1 cellular context compared by ENCODE assay signal in the genomic region with DNA sequence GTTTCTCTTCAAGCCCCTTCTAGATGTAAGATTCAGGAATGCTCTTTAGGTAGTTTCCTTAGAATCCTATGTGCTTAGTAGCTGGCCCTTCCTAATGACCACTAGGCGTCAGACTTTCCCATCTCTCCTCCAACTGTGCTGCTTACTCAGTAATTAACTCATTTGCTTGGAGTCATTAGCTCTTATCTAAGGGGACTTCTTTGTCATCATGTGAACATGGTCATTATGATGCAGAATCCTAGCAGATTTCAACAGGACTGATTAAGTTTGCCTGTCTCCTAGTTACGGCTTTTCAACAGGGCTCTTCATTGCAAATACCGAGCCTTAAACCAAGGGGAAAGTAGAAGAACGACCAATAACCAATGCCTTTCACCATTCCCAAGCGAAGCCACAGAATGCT.
A peak's percentile ranks its signal among the peaks of the same experiment; 100 is the strongest.
TF ChIP-seq lines count a peak whose summit lies in the region.

No MANE protein-coding gene starts in this region.

TF ChIP-seq in K562, 482 proteins besides CTCF, POLR2A, EP300 and RAD21 (continued from another document and continues in another):
- TF ChIP-seq ZNF280B (CRISPR knock-in tag; IDR thresholded peaks at IDR 0.05) (no peak), ZNF124 (CRISPR knock-in tag; IDR thresholded peaks at IDR 0.05) (no peak), XRCC5 (IDR thresholded peaks at IDR 0.05; ENCODE audit: low read depth, low read length) (no peak), ZSCAN32 (CRISPR knock-in tag; IDR thresholded peaks at IDR 0.05) (no peak), MNT (conservative IDR thresholded peaks at IDR 0.05) (0 out of 4 replicates have a peak, but pooled peaks of 1 of the 2 experiments have one; percentile 27), FOXO4 (CRISPR knock-in tag; IDR thresholded peaks at IDR 0.05) (no peak), ZNF354B (CRISPR knock-in tag; IDR thresholded peaks at IDR 0.05) (no peak), CHD2 (IDR thresholded peaks at IDR 0.05; ENCODE audit: low read depth, low read length) (no peak), BCL6 (CRISPR knock-in tag; IDR thresholded peaks at IDR 0.05) (no peak), ARID4B (CRISPR knock-in tag; IDR thresholded peaks at IDR 0.05) (no peak), NFXL1 (CRISPR knock-in tag; IDR thresholded peaks at IDR 0.05) (no peak), MYNN (IDR thresholded peaks at IDR 0.05) (0 out of 2 replicates have a peak, but pooled peaks have one; percentile 40), MYNN (CRISPR knock-in tag; IDR thresholded peaks at IDR 0.05) (no peak), STAG1 (CRISPR knock-in tag; IDR thresholded peaks at IDR 0.05; ENCODE audit: borderline replicate concordance) (no peak), SETDB1 (IDR thresholded peaks at IDR 0.05; ENCODE audit: low read length) (no peak), ZBTB17 (CRISPR knock-in tag; IDR thresholded peaks at IDR 0.05) (peak; percentile 38; the same call in 1 of the 2 replicates), COPS2 (conservative IDR thresholded peaks at IDR 0.05) (no peak), SAFB (IDR thresholded peaks at IDR 0.05; ENCODE audit: borderline replicate concordance, low read depth, low read length) (no peak), YY1 (IDR thresholded peaks at IDR 0.05; ENCODE audit: borderline replicate concordance in 1 of 3, control insufficient read depth in 1 of 3, extremely low read depth in 1 of 3, insufficient read depth in 3 of 3, insufficient read length in 1 of 3, insufficient replicate concordance in 2 of 3, low read depth in 1 of 3, low read length in 2 of 3) (no peak), TCF15 (CRISPR knock-in tag; IDR thresholded peaks at IDR 0.05) (no peak), CEBPG (CRISPR knock-in tag; IDR thresholded peaks at IDR 0.05) (0 out of 2 replicates have a peak, but pooled peaks have one; percentile 14), CEBPG (tag; conservative IDR thresholded peaks at IDR 0.05 in 1 of 2, IDR thresholded peaks at IDR 0.05 in 1 of 2) (no peak; a peak in 1 of 4 replicates), NBN (IDR thresholded peaks at IDR 0.05; ENCODE audit: low read depth) (no peak), HMGN3 (IDR thresholded peaks at IDR 0.05; ENCODE audit: borderline replicate concordance, extremely low read depth, insufficient read length, low read depth, low read length) (no peak), ZNF23 (CRISPR knock-in tag; IDR thresholded peaks at IDR 0.05) (no peak), NCOA1 (IDR thresholded peaks at IDR 0.05; ENCODE audit: low read depth) (no peak), SRSF1 (IDR thresholded peaks at IDR 0.05; ENCODE audit: low read depth, low read length) (no peak), ZSCAN29 (IDR thresholded peaks at IDR 0.05) (no peak), NR3C1 (CRISPR knock-in tag; IDR thresholded peaks at IDR 0.05) (no peak), L3MBTL2 (IDR thresholded peaks at IDR 0.05) (no peak), CBX2 (IDR thresholded peaks at IDR 0.05; ENCODE audit: insufficient read depth, low read length, poor library complexity, severe bottlenecking) (no peak), FOXJ2 (tag; IDR thresholded peaks at IDR 0.05) (0 out of 2 replicates have a peak, but pooled peaks have one; percentile 33), TEAD2 (tag; IDR thresholded peaks at IDR 0.05) (no peak), ZBED1 (IDR thresholded peaks at IDR 0.05) (no peak), LCOR (CRISPR knock-in tag; IDR thresholded peaks at IDR 0.05) (no peak), ADNP (tag; IDR thresholded peaks at IDR 0.05) (no peak), ZNF583 (CRISPR knock-in tag; IDR thresholded peaks at IDR 0.05) (no peak), RNF2 (IDR thresholded peaks at IDR 0.05) (no peak), ZNF609 (CRISPR knock-in tag; IDR thresholded peaks at IDR 0.05; ENCODE audit: borderline replicate concordance) (no peak), E2F8 (IDR thresholded peaks at IDR 0.05; ENCODE audit: low read depth, partially characterized antibody) (no peak)
- TF ChIP-seq, protein P1, sequence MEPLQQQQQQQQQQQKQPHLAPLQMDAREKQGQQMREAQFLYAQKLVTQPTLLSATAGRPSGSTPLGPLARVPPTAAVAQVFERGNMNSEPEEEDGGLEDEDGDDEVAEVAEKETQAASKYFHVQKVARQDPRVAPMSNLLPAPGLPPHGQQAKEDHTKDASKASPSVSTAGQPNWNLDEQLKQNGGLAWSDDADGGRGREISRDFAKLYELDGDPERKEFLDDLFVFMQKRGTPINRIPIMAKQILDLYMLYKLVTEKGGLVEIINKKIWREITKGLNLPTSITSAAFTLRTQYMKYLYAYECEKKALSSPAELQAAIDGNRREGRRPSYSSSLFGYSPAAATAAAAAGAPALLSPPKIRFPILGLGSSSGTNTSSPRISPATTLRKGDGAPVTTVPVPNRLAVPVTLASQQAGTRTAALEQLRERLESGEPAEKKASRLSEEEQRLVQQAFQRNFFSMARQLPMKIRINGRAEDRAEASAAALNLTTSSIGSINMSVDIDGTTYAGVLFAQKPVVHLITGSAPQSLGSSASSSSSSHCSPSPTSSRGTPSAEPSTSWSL (CRISPR knock-in tag; IDR thresholded peaks at IDR 0.05; ENCODE audit: borderline replicate concordance): no peak
- TF ChIP-seq, protein P2, sequence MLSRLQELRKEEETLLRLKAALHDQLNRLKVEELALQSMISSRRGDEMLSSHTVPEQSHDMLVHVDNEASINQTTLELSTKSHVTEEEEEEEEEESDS (CRISPR knock-in tag; IDR thresholded peaks at IDR 0.05): no peak
